In genomic region chr11:12180257-12181205, GRCh38 we compare ENCODE assay signal across 18 cellular contexts.
DNase-seq lines count a peak whose midpoint lies in the region; ATAC-seq, FAIRE-seq and TF ChIP-seq lines count a peak whose summit lies in the region.
"Had no signal": no experiment of that assay in that cellular context is flagged by ENCODE, and none has a peak within 500 bp of the region (broad histone marks: within the 10 kb centered on the region; RNA-seq: fewer than 3 reads in every experiment).

No MANE protein-coding gene starts in this region.

- peaks cover 68% of the 10 kb centered on the region for H3K79me2 ChIP-seq in osteoblast (ENCODE audit: insufficient read depth, low read length)

- peak overlapping the region; percentile 96 for H3K27ac ChIP-seq in osteoblast (ENCODE audit: low read depth, low read length)

- H3K4me1 ChIP-seq in osteoblast (ENCODE audit: insufficient read depth, low read length): peaks cover 86% of the 10 kb centered on the region

- H3K36me3 ChIP-seq in osteoblast (ENCODE audit: insufficient read depth, low read length): peaks cover 37% of the 10 kb centered on the region

- H3K27me3 ChIP-seq in osteoblast (ENCODE audit: insufficient read depth, low read length): no peaks in the 10 kb centered on the region

- H3K9me3 ChIP-seq in osteoblast (ENCODE audit: low read depth, low read length): no peaks in the 10 kb centered on the region

- no peak for TF ChIP-seq POLR2A in GM12892 (IDR thresholded peaks at IDR 0.05; ENCODE audit: low read depth, low read length)

- no peak overlapping the region for H3K4me3 ChIP-seq in osteoblast (ENCODE audit: insufficient read depth, low read length)

- no peaks in the 10 kb centered on the region for H4K20me1 ChIP-seq in osteoblast (ENCODE audit: insufficient read depth, low read length)

- FAIRE-seq in GM12892 (lab: Jason Lieb, UNC): no peak
- FAIRE-seq: G401.6 had no signal

- TF ChIP-seq CTCF in chondrocyte (IDR thresholded peaks at IDR 0.05): no peak
- TF ChIP-seq CTCF in osteoblast (IDR thresholded peaks at IDR 0.05; ENCODE audit: extremely low read depth, low read depth, low read length): no peak

- H3K9me3 Mint-ChIP-seq in chondrocyte (ENCODE audit: low read depth): no peaks in the 10 kb centered on the region
- H3K9me3 Mint-ChIP-seq: immature natural killer cell had no signal

- H3K36me3 Mint-ChIP-seq in chondrocyte (ENCODE audit: low read depth): peaks cover 9% of the 10 kb centered on the region

- ATAC-seq in GM19467 (IDR thresholded peaks at IDR 0.05; ENCODE audit: unreplicated experiment): no peak
- ATAC-seq in HG03025 (IDR thresholded peaks at IDR 0.05; ENCODE audit: low FRiP score, unreplicated experiment): no peak
- ATAC-seq: activated CD4-positive, CD25-positive, alpha-beta regulatory T cell treated with anti-CD3 and anti-CD28 coated beads, Interleukin-2, amount 50 U/mL, for 24 hours; stimulated activated naive CD8-positive, alpha-beta T cell treated with anti-CD3 and anti-CD28 coated beads, Interleukin-15, Interleukin-2, amounts not matched to agents 100 U/mL and 50 U/mL, for 24 hours had no signal

- H3K27ac Mint-ChIP-seq in chondrocyte (ENCODE audit: unreplicated experiment): peak overlapping the region; percentile 92

- H3K4me1 Mint-ChIP-seq in chondrocyte (ENCODE audit: low read depth): peaks cover 93% of the 10 kb centered on the region

- no peaks in the 10 kb centered on the region for H3K27me3 Mint-ChIP-seq in chondrocyte (ENCODE audit: low read depth)

- peak; percentile 49 for DNase-seq in Caki2 (ENCODE audit: low read depth)
- DNase-seq in chondrocyte (ENCODE audit: low spot score): no peak
- no peak for DNase-seq in osteoblast (ENCODE audit: insufficient read length, low spot score, missing footprints)
- DNase-seq in putamen (ENCODE audit: low spot score): no peak
- DNase-seq in GM12892 (ENCODE audit: insufficient read length): no peak
- DNase-seq: amniotic stem cell; H7; immature natural killer cell; MM.1S; stimulated activated CD4-positive, alpha-beta T cell treated with anti-CD3 and anti-CD28 coated beads, Interleukin-4, amount 100 ng/mL, for 4 hours; stimulated activated naive CD8-positive, alpha-beta T cell treated with anti-CD3 and anti-CD28 coated beads, Interleukin-15, Interleukin-2, amounts not matched to agents 100 U/mL and 50 U/mL, for 24 hours; SW 1271 had no signal

- peak; percentile 79 for TF ChIP-seq EP300 in Ishikawa (IDR thresholded peaks at IDR 0.05; ENCODE audit: borderline replicate concordance)

- H2AFZ ChIP-seq in osteoblast (ENCODE audit: low read length): no peak overlapping the region

- H3K4me2 ChIP-seq in osteoblast (ENCODE audit: insufficient read depth, low read length): no peak overlapping the region

- H3K4me3 Mint-ChIP-seq in chondrocyte (ENCODE audit: unreplicated experiment): no peak overlapping the region
- H3K4me3 Mint-ChIP-seq: CD14-positive monocyte, immature natural killer cell had no signal

- TF ChIP-seq RAD21 in Ishikawa (IDR thresholded peaks at IDR 0.05; ENCODE audit: low read depth): no peak

- in situ Hi-C loops in Caki2 (cut with HindIII; ENCODE audit: low pct_unique_long_range_greater_than_20kb, low sequenced_read_pairs): no loop called here

TF ChIP-seq in Ishikawa, 13 proteins besides CTCF, POLR2A, EP300 and RAD21:
- TF ChIP-seq TCF12 (IDR thresholded peaks at IDR 0.05; ENCODE audit: low read depth) (peak; percentile 83), TEAD4 (IDR thresholded peaks at IDR 0.05) (peak; percentile 79), NFIC (IDR thresholded peaks at IDR 0.05) (peak; percentile 42; the same call in 1 of the 2 replicates), MAX (IDR thresholded peaks at IDR 0.05) (no peak), YY1 (IDR thresholded peaks at IDR 0.05; ENCODE audit: low read depth) (0 out of 2 replicates have a peak, but pooled peaks have one; percentile 20)
TF ChIP-seq in Ishikawa: peak in this region for 4.
